36 cellular contexts compared by ENCODE assay signal in the genomic region with DNA sequence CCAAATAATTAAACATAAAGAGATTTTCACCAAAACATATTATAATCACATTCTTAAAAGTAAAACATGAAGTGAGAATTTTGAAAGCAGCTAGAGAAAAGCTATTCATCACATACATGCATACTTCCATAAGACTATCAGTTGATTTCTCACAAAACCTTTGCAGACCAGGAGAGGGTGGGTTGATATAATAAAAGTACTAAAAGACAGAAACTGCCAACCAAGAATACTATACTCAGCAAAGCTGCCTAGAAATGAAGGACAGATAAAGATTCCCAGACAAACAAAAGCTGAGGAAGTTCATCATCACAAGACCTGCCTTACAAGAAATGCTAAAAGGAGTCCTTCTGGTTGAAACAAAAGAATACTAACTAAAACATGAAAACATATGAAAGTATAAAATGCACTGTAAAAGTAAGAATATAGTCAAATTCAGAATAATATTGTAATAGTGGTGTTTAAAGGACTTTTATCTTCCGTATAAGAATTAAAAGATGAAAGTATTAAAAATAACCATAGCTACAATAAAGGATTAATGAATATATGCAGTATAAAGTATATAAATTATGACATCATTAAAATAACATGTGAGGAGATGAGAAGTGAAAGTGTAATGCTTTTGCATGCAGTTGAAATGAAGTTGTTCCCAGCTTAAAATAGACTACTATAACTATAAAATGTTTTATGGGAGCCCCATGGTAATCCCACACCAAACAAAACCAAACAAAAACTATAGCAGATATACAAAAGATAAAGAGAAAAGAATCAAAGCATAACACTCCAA.
DNase-seq lines count a peak whose midpoint lies in the region; ATAC-seq, FAIRE-seq and TF ChIP-seq lines count a peak whose summit lies in the region.
"Had no signal": no experiment of that assay in that cellular context is flagged by ENCODE, and none has a peak within 500 bp of the region (broad histone marks: within the 10 kb centered on the region; RNA-seq: fewer than 3 reads in every experiment).

No MANE protein-coding gene starts in this region.

- H3K27me3 ChIP-seq in HepG2 (ENCODE audit: control insufficient read depth in 1 of 2, insufficient read depth in 2 of 2, low read length in 2 of 2) (no peaks in the 10 kb centered on the region), right lobe of liver (no peaks in the 10 kb centered on the region), upper lobe of right lung (no peaks in the 10 kb centered on the region), esophagus squamous epithelium (no peaks in the 10 kb centered on the region)
- H3K27me3 ChIP-seq: BE2C; BLaER1; BLaER1 treated with 17β-estradiol and CSF1 and Interleukin-3, amounts not matched to agents 10 nM and 100 nM had no signal

- no peaks in the 10 kb centered on the region for H3K4me1 ChIP-seq in HepG2 (ENCODE audit: insufficient read depth, low read length)
- H3K4me1 ChIP-seq in right lobe of liver = no peaks in the 10 kb centered on the region
- no peaks in the 10 kb centered on the region for H3K4me1 ChIP-seq in HEK293 (ENCODE audit: control insufficient read depth, insufficient read depth, low read length)
- H3K4me1 ChIP-seq in upper lobe of right lung = no peaks in the 10 kb centered on the region
- H3K4me1 ChIP-seq in esophagus squamous epithelium = no peaks in the 10 kb centered on the region
- H3K4me1 ChIP-seq: A549; BE2C; BLaER1; BLaER1 treated with 17β-estradiol and CSF1 and Interleukin-3, amounts not matched to agents 10 nM and 100 nM; Caco-2 had no signal

- no peak overlapping the region for H3K4me2 ChIP-seq in HepG2 (ENCODE audit: low read depth, low read length)
- H3K4me2 ChIP-seq: A549; BLaER1; BLaER1 treated with 17β-estradiol and CSF1 and Interleukin-3, amounts not matched to agents 10 nM and 100 nM had no signal

- H3K27ac Mint-ChIP-seq in CD14-positive monocyte = peak overlapping the region in 5 of 7 donors; percentile 27 to 87 (median 84)
- H3K27ac Mint-ChIP-seq in nephron progenitor cell = no peak overlapping the region
- H3K27ac Mint-ChIP-seq: B cell; CD4-positive, alpha-beta memory T cell; CD4-positive, alpha-beta T cell; CD4-positive, CD25-positive, alpha-beta regulatory T cell; CD8-positive, alpha-beta memory T cell; CD8-positive, alpha-beta T cell had no signal

- BruUV-seq in HepG2 (replicated peaks; lab: Mats Ljungman, UMichigan) = no TSS peak

- intact Hi-C loops in HepG2 (cut with micrococcal nuclease; ENCODE audit: unreplicated experiment) = no loop called here
- intact Hi-C loops in right lobe of liver (cut with DNase I) = no loop called here
- intact Hi-C loops in CD14-positive monocyte (cut with micrococcal nuclease) = no loop called here
- intact Hi-C loops in upper lobe of right lung (cut with DNase I) = no loop called here
- intact Hi-C loops in esophagus squamous epithelium (cut with DNase I) = no loop called here

- POLR2A ChIA-PET in HepG2 (lab: Yijun Ruan, JAX) (no interaction called here), HEK293 (lab: Yijun Ruan, JAX) (no interaction called here)

- no peak overlapping the region for H2AFZ ChIP-seq in HepG2 (ENCODE audit: low read length)

- TF ChIP-seq RAD21 in HepG2 (CRISPR knock-in tag; IDR thresholded peaks at IDR 0.05) = no peak

- H3K4me1 Mint-ChIP-seq in CD14-positive monocyte (peaks cover 44% of the 10 kb centered on the region), nephron progenitor cell (no peaks in the 10 kb centered on the region)
- H3K4me1 Mint-ChIP-seq: B cell; CD4-positive, CD25-positive, alpha-beta regulatory T cell; CD8-positive, alpha-beta memory T cell had no signal

- no peak for TF ChIP-seq POLR2A in HepG2 (IDR thresholded peaks at IDR 0.05; ENCODE audit: insufficient read depth in 1 of 2, low read depth in 2 of 2, low read length in 2 of 2)
- no peak for TF ChIP-seq POLR2A in right lobe of liver (IDR thresholded peaks at IDR 0.05)
- no peak for TF ChIP-seq POLR2A in esophagus squamous epithelium (IDR thresholded peaks at IDR 0.05)

- peaks cover 11 to 32% (median 26%) of the 10 kb centered on the region in 7 donors for H3K9me3 Mint-ChIP-seq in CD14-positive monocyte
- peaks cover 51% of the 10 kb centered on the region for H3K9me3 Mint-ChIP-seq in nephron progenitor cell

- CTCF ChIA-PET in HepG2 (lab: Yijun Ruan, JAX; ENCODE audit: low intra/inter-chr PET ratio, low total read pairs) = no interaction called here
- CTCF ChIA-PET in HEK293 (lab: Yijun Ruan, JAX) = interaction anchor here (1.0 kb wide), 1 partner anchor 56 kb away, joined by 4 read pairs; no protein-coding TSS in a partner anchor

- TF ChIP-seq EP300 in HepG2 (IDR thresholded peaks at IDR 0.05; ENCODE audit: low read depth in 2 of 2, low read length in 2 of 2) (no peak), HepG2 (CRISPR knock-in tag; IDR thresholded peaks at IDR 0.05; ENCODE audit: borderline replicate concordance) (no peak)

- no peak overlapping the region for H3K27ac ChIP-seq in HepG2 (ENCODE audit: extremely low read length, insufficient read depth, low read length)
- H3K27ac ChIP-seq in right lobe of liver = no peak overlapping the region
- no peak overlapping the region for H3K27ac ChIP-seq in HEK293 (ENCODE audit: extremely low read depth, low read depth, low read length)
- H3K27ac ChIP-seq in upper lobe of right lung = no peak overlapping the region
- H3K27ac ChIP-seq in esophagus squamous epithelium = no peak overlapping the region
- H3K27ac ChIP-seq: 22Rv1; A549; BLaER1; BLaER1 treated with 17β-estradiol and CSF1 and Interleukin-3, amounts not matched to agents 10 nM and 100 nM; C4-2B had no signal

- WGBS in HepG2 (ENCODE audit: low lambda C conversion rate) = 0% methylated on average over 1 of the region's 1 CpG
- WGBS in right lobe of liver (ENCODE audit: insufficient coverage, low coverage, low lambda C conversion rate, missing lambda C conversion rate) = 14% methylated on average over 1 of the region's 1 CpG
- 25 to 44% methylated on average over 1 of the region's 1 CpG for WGBS in esophagus squamous epithelium, 2 donors

- TF ChIP-seq CTCF in HepG2 (CRISPR knock-in tag; IDR thresholded peaks at IDR 0.05) = no peak
- no peak for TF ChIP-seq CTCF in right lobe of liver (IDR thresholded peaks at IDR 0.05)
- no peak for TF ChIP-seq CTCF in CD14-positive monocyte (IDR thresholded peaks at IDR 0.05)
- TF ChIP-seq CTCF in HEK293 (tag by site-specific recombination; IDR thresholded peaks at IDR 0.05) = no peak
- TF ChIP-seq CTCF in upper lobe of right lung (IDR thresholded peaks at IDR 0.05) = no peak
- TF ChIP-seq CTCF in esophagus squamous epithelium (IDR thresholded peaks at IDR 0.05) = no peak
- no peak for TF ChIP-seq CTCF in nephron progenitor cell (IDR thresholded peaks at IDR 0.05)

- H3K36me3 Mint-ChIP-seq in CD14-positive monocyte = peaks cover 13 to 18% of the 10 kb centered on the region in 2 donors
- H3K36me3 Mint-ChIP-seq in nephron progenitor cell (ENCODE audit: low read depth) = peaks cover 13% of the 10 kb centered on the region
- H3K36me3 Mint-ChIP-seq: CD4-positive, CD25-positive, alpha-beta regulatory T cell; CD8-positive, alpha-beta T cell had no signal

- H3K36me3 ChIP-seq in HepG2 (replicated peaks in 1 of 2; ENCODE audit: control insufficient read depth in 1 of 2, insufficient read depth in 2 of 2, low read length in 2 of 2) (no peaks in the 10 kb centered on the region), right lobe of liver (no peaks in the 10 kb centered on the region), HEK293 (ENCODE audit: control insufficient read depth in 2 of 2, insufficient read depth in 1 of 2, low read length in 2 of 2) (no peaks in the 10 kb centered on the region), upper lobe of right lung (no peaks in the 10 kb centered on the region), esophagus squamous epithelium (no peaks in the 10 kb centered on the region)
- H3K36me3 ChIP-seq: BE2C; BLaER1; BLaER1 treated with 17β-estradiol and CSF1 and Interleukin-3, amounts not matched to agents 10 nM and 100 nM had no signal

- FAIRE-seq in HepG2 (lab: Jason Lieb, UNC) (no peak), G401.6 (lab: Jason Lieb, UNC) (peak; percentile 17)
- FAIRE-seq: A204.1, A549, D721Med had no signal

- H3K9me3 ChIP-seq in HepG2 (ENCODE audit: low read length) (peaks cover 11% of the 10 kb centered on the region; the same call in 1 of the 2 replicates), right lobe of liver (no peaks in the 10 kb centered on the region), HEK293 (ENCODE audit: control insufficient read depth, insufficient read depth, low read depth, low read length) (no peaks in the 10 kb centered on the region), upper lobe of right lung (peaks cover 6% of the 10 kb centered on the region), esophagus squamous epithelium (peaks cover 0 to 15% (median 0%) of the 10 kb centered on the region in 3 donors)
- H3K9me3 ChIP-seq: A549, BE2C, Caco-2 had no signal

- H3K27me3 Mint-ChIP-seq in CD14-positive monocyte (ENCODE audit: low read depth in 3 of 3) (no peaks in the 10 kb centered on the region), nephron progenitor cell (ENCODE audit: low read depth, poor library complexity) (no peaks in the 10 kb centered on the region)
- H3K27me3 Mint-ChIP-seq: CD4-positive, alpha-beta memory T cell had no signal

- ATAC-seq in HepG2 (no peak), right lobe of liver (no peak), upper lobe of right lung (no peak)
- ATAC-seq: A549; CD8-positive, alpha-beta T cell had no signal

- H3K4me3 Mint-ChIP-seq in CD14-positive monocyte (peak overlapping the region in 1 of 2 donors; percentile 94), nephron progenitor cell (no peak overlapping the region)
- H3K4me3 Mint-ChIP-seq: B cell; CD4-positive, alpha-beta memory T cell; CD4-positive, alpha-beta T cell; CD4-positive, CD25-positive, alpha-beta regulatory T cell; CD8-positive, alpha-beta memory T cell; CD8-positive, alpha-beta T cell had no signal

- H3K79me2 ChIP-seq in HepG2 (ENCODE audit: insufficient read depth, low read length) = no peaks in the 10 kb centered on the region

- DNase-seq in HepG2 (ENCODE audit: low spot score) = no peak
- DNase-seq in right lobe of liver = no peak
- DNase-seq in CD14-positive monocyte (ENCODE audit: low spot score) = no peak
- no peak for DNase-seq in upper lobe of right lung
- DNase-seq in esophagus squamous epithelium (lab: John Stamatoyannopoulos, UW) = no peak
- no peak for DNase-seq in nephron progenitor cell
- DNase-seq: 8988T; ACHN; AML-193; BE2C; C1 segment of cervical spinal cord; Caco-2; Calu3; CD4-positive, alpha-beta memory T cell; CD4-positive, alpha-beta T cell; CD4-positive, CD25-positive, alpha-beta regulatory T cell; CD8-positive, alpha-beta memory T cell; CD8-positive, alpha-beta T cell; COR-L47; DMS 273 treated with DMSO at 0.1 percent for 48 hours; DMS153; DMS53; DMS79; DMS79 treated with DMSO at 0.1 percent for 48 hours; DND-41; EL had no signal

- in situ Hi-C loops in HepG2 (cut with HindIII; ENCODE audit: extremely low pct_ligation_motif_present, low pct_unique_long_range_greater_than_20kb) = no loop called here

- H4K20me1 ChIP-seq in HepG2 (ENCODE audit: insufficient read depth, low read length) = no peaks in the 10 kb centered on the region
- H4K20me1 ChIP-seq: BLaER1; BLaER1 treated with 17β-estradiol and CSF1 and Interleukin-3, amounts not matched to agents 10 nM and 100 nM had no signal

- H3K4me3 ChIP-seq in HepG2 (replicated peaks in 1 of 3; ENCODE audit: insufficient read depth in 1 of 3, low read depth in 2 of 3, low read length in 3 of 3) (no peak overlapping the region), right lobe of liver (no peak overlapping the region), HEK293 (ENCODE audit: low read depth, low read length) (no peak overlapping the region), upper lobe of right lung (no peak overlapping the region), esophagus squamous epithelium (no peak overlapping the region)
- H3K4me3 ChIP-seq: A549; BLaER1; BLaER1 treated with 17β-estradiol and CSF1 and Interleukin-3, amounts not matched to agents 10 nM and 100 nM had no signal

- H3K9ac ChIP-seq in HepG2 (ENCODE audit: insufficient read depth, low read depth, low read length) = no peak overlapping the region
- H3K9ac ChIP-seq: BLaER1; BLaER1 treated with 17β-estradiol and CSF1 and Interleukin-3, amounts not matched to agents 10 nM and 100 nM had no signal

Comparison
In these comparisons a context has a peak if more than half of its experiments do, and no peak if none do; other contexts are left out.
1. Of the 63 proteins assayed by ChIP-seq in both HepG2 and HEK293: peak only in HepG2: none; only in HEK293: ATF2 and SETDB1; in both: none; in neither: 61.